In the genomic region with DNA sequence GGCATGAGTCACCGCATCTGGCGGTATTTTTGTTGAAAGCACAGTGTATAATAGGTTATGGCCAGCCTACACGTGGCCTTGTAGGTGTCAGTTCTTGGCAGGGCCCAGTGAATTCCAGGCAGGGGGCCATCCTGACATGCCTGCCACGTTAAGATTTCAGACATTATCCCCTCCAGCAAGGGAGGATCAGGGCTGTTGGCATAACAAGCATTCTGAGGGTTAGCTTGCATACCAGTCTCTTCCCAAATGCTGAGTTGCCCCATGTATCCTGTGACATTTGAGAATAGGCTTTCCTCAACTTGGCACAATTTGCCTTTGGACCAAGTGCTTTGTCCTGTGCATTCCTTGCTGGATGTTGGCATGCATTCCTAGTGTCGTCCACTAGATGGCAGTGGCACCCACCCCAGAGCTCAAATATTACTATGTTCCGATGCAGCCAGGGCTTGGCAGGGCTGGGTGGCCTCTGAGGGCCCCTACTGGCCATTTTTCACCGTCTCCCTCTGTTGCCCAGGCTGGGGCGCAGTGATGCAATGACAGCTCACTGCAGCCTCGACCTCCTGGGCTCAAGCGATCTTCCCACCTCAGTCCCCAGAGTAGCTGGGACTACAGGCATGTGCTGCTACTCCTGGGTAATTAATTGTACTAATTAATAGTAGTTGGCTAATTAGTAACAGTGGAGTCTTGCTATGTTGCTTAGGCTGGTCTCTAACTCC, we compare ENCODE assay signal across 8 cellular contexts. TPM values are rescaled to one million over a fixed set of nuclear protein-coding genes. Genes with fewer than 3 reads are reported as not detected.
DNase-seq lines count a peak whose midpoint lies in the region; ATAC-seq and TF ChIP-seq lines count a peak whose summit lies in the region.

No MANE protein-coding gene starts in this region.

- no peak overlapping the region for H3K4me3 Mint-ChIP-seq in naive thymus-derived CD8-positive, alpha-beta T cell

- H3K9me3 Mint-ChIP-seq in naive thymus-derived CD8-positive, alpha-beta T cell, result no peaks in the 10 kb centered on the region

- peaks cover 0 to 11% (median 1%) of the 10 kb centered on the region in 5 donors for H3K27me3 Mint-ChIP-seq in naive thymus-derived CD8-positive, alpha-beta T cell

- H3K4me1 ChIP-seq in PC-9 (replicated peaks; ENCODE audit: insufficient read depth), result no peaks in the 10 kb centered on the region

- ATAC-seq in GM18520 (IDR thresholded peaks at IDR 0.05; ENCODE audit: unreplicated experiment) (peak; percentile 63), esophagus mucosa (peak; percentile 96)
- ATAC-seq in naive thymus-derived CD8-positive, alpha-beta T cell, result peak; percentile 100

- H3K9me2 ChIP-seq in PC-9 (ENCODE audit: insufficient read depth), result no peaks in the 10 kb centered on the region

- DNase-seq in AG08395 (ENCODE audit: low spot score) (peak; percentile 93), HuH-7.5 (ENCODE audit: low spot score) (peak; percentile 77), PC-9 (peak; percentile 90 to 95), activated T-cell treated with anti-CD3 and anti-CD28 coated beads for 24 hours (ENCODE audit: low read depth) (peak; percentile 67)
- peak; percentile 51 to 85 (median 66) for DNase-seq in naive thymus-derived CD8-positive, alpha-beta T cell
- DNase-seq in stimulated activated CD8-positive, alpha-beta memory T cell treated with anti-CD3 and anti-CD28 coated beads, Interleukin-7, amount 100 ng/mL, for 48 hours (ENCODE audit: extremely low read depth in 1 of 2, low read depth in 1 of 2), result peak; percentile 55 to 70

- intact Hi-C loops in PC-9 (cut with micrococcal nuclease; ENCODE audit: unreplicated experiment), result loop anchor here (1.0 to 5.0 kb wide), 7 partner anchors 20 to 596 kb away; a partner anchor contains a TSS

- CTCF ChIA-PET in PC-9 (lab: Charles Lee), result interaction anchor here (0.5 to 1.2 kb wide), 18 partner anchors 14 to 689 kb away, joined by 3 to 42 read pairs (median 4); a partner anchor contains a TSS

- no peak overlapping the region for H3K4me2 ChIP-seq in PC-9

- no peaks in the 10 kb centered on the region for H3K36me3 Mint-ChIP-seq in naive thymus-derived CD8-positive, alpha-beta T cell

- H3F3A ChIP-seq in PC-9 (ENCODE audit: insufficient read depth, low read depth), result peaks cover 6% of the 10 kb centered on the region; the same call in 1 of the 2 replicates

- H3K4me3 ChIP-seq in PC-9, result no peak overlapping the region

- H4K20me1 ChIP-seq in PC-9 (ENCODE audit: insufficient read depth), result no peaks in the 10 kb centered on the region

- H3K27ac Mint-ChIP-seq in naive thymus-derived CD8-positive, alpha-beta T cell, result peak overlapping the region in 1 of 10 donors; percentile 43

- TF ChIP-seq CTCF in PC-9 (conservative IDR thresholded peaks at IDR 0.05), result peak; percentile 99

- H3K27ac ChIP-seq in PC-9, result no peak overlapping the region

- no peaks in the 10 kb centered on the region for H3K27me3 ChIP-seq in PC-9 (ENCODE audit: insufficient read depth, low read depth)

- POLR2A ChIA-PET in PC-9 (lab: Charles Lee; ENCODE audit: unreplicated experiment), result interaction anchor here (0.6 to 0.7 kb wide), 3 partner anchors 32 to 249 kb away, joined by 3 to 8 read pairs (median 3); no protein-coding TSS in a partner anchor
- POLR2A ChIA-PET in naive thymus-derived CD8-positive, alpha-beta T cell (lab: Charles Lee), result no interaction called here

- no TSS peak for BruUV-seq in PC-9 (replicated peaks; lab: Mats Ljungman, UMichigan)

- no peak overlapping the region for H2AFZ ChIP-seq in PC-9

- H3K79me2 ChIP-seq in PC-9 (ENCODE audit: low read depth), result no peaks in the 10 kb centered on the region

- H3K4me1 Mint-ChIP-seq in naive thymus-derived CD8-positive, alpha-beta T cell, result peaks cover 0 to 3% (median 0%) of the 10 kb centered on the region in 4 donors

- no peaks in the 10 kb centered on the region for H3K36me3 ChIP-seq in PC-9 (ENCODE audit: low read depth)

- H3K9me3 ChIP-seq in PC-9 (ENCODE audit: insufficient read depth, low read depth), result no peaks in the 10 kb centered on the region

RNA-seq across cellular contexts. Expression of a gene that starts 31.2 kb away (rescaled TPM):
- 0.20 and 0.37 TPM in 2 replicates for total RNA-seq in PC-9 (2021)
- total RNA-seq in esophagus mucosa, result 0.12 TPM
- total RNA-seq in naive thymus-derived CD8-positive, alpha-beta T cell, result not detected
- polyA plus RNA-seq in naive thymus-derived CD8-positive, alpha-beta T cell, result under 1 TPM in 1 of 3 donors, not detected in 2; 0.21 TPM
